In the genomic region with DNA sequence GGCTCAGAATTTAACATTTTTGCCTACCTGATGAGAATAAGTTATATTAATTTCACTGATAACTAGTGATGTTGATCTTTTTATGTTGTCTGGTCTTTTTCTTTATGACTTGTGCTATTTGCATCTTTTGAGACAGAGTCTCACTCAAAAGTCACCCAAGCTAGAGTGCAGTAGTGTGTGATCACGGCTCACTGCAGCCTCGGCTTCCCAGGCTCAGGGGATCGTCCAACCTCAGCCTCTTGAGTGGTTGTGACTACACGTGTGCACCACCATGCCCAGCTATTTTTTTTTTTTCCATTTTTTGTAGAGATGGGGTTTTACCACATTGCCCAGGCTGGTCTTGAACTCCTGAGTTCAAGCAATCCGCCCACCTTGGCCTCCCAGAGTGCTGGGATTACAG, we compare ENCODE assay signal across 13 cellular contexts. TPM values are rescaled to one million over a fixed set of nuclear protein-coding genes. Genes with fewer than 3 reads are reported as not detected.
DNase-seq lines count a peak whose midpoint lies in the region; ATAC-seq and TF ChIP-seq lines count a peak whose summit lies in the region.
"Had no signal": no experiment of that assay in that cellular context is flagged by ENCODE, and none has a peak within 500 bp of the region (broad histone marks: within the 10 kb centered on the region; RNA-seq: fewer than 3 reads in every experiment).

No MANE protein-coding gene starts in this region.

- H4K12ac ChIP-seq in trophoblast cell (ENCODE audit: low read depth, low read length), result peak overlapping the region; percentile 18

- H4K91ac ChIP-seq in trophoblast cell (ENCODE audit: low read depth, low read length), result no peak overlapping the region

- H3K27me3 Mint-ChIP-seq in activated CD4-positive, alpha-beta memory T cell treated with anti-CD3 and anti-CD28 coated beads for 36 hours, result no peaks in the 10 kb centered on the region
- no peaks in the 10 kb centered on the region for H3K27me3 Mint-ChIP-seq in activated CD4-positive, alpha-beta memory T cell treated with anti-CD3 and anti-CD28 coated beads, Interleukin-2, amount 10 ng/mL, durations not matched to agents 7 days and 5 days
- no peaks in the 10 kb centered on the region for H3K27me3 Mint-ChIP-seq in activated naive CD8-positive, alpha-beta T cell treated with anti-CD3 and anti-CD28 coated beads for 36 hours

- WGBS in trophoblast cell (ENCODE audit: extremely low coverage, insufficient coverage, insufficient read length), result no CpG with 5 or more reads among the region's 5 CpGs

- no peak overlapping the region for H2AK5ac ChIP-seq in trophoblast cell (ENCODE audit: low read length)

- H3K36me3 Mint-ChIP-seq in activated CD4-positive, alpha-beta memory T cell treated with anti-CD3 and anti-CD28 coated beads for 36 hours, result peaks cover 34% of the 10 kb centered on the region
- H3K36me3 Mint-ChIP-seq in activated CD4-positive, alpha-beta memory T cell treated with anti-CD3 and anti-CD28 coated beads, Interleukin-2, amount 10 ng/mL, durations not matched to agents 7 days and 5 days (ENCODE audit: low read depth), result peaks cover 69% of the 10 kb centered on the region
- peaks cover 56% of the 10 kb centered on the region for H3K36me3 Mint-ChIP-seq in activated naive CD8-positive, alpha-beta T cell treated with anti-CD3 and anti-CD28 coated beads for 36 hours

- H3K9me3 ChIP-seq in trophoblast cell (ENCODE audit: insufficient read depth, low read depth, low read length), result no peaks in the 10 kb centered on the region

- H3K27ac ChIP-seq in trophoblast cell (ENCODE audit: low read depth, low read length), result no peak overlapping the region

- peaks cover 64% of the 10 kb centered on the region for H3K4me1 Mint-ChIP-seq in activated CD4-positive, alpha-beta memory T cell treated with anti-CD3 and anti-CD28 coated beads for 36 hours (ENCODE audit: low read depth)
- H3K4me1 Mint-ChIP-seq in activated CD4-positive, alpha-beta memory T cell treated with anti-CD3 and anti-CD28 coated beads, Interleukin-2, amount 10 ng/mL, durations not matched to agents 7 days and 5 days, result peaks cover 58% of the 10 kb centered on the region
- H3K4me1 Mint-ChIP-seq in activated naive CD8-positive, alpha-beta T cell treated with anti-CD3 and anti-CD28 coated beads for 36 hours, result peaks cover 60% of the 10 kb centered on the region

- ATAC-seq in HG02798 (IDR thresholded peaks at IDR 0.05; ENCODE audit: poor library complexity, unreplicated experiment), result peak; percentile 39
- no peak for ATAC-seq in GM18511 (IDR thresholded peaks at IDR 0.05; ENCODE audit: unreplicated experiment)
- ATAC-seq: PC-3, sciatic nerve had no signal

- no peak overlapping the region for H2BK5ac ChIP-seq in trophoblast cell (ENCODE audit: low read depth, low read length, poor library complexity)

- H3K4me3 ChIP-seq in trophoblast cell (ENCODE audit: low read depth, low read length), result no peak overlapping the region

- H3K79me2 ChIP-seq in trophoblast cell (ENCODE audit: control insufficient read depth, insufficient read depth, low read length, poor library complexity), result peaks cover 5% of the 10 kb centered on the region

- peak overlapping the region; percentile 63 for H3K27ac Mint-ChIP-seq in activated CD4-positive, alpha-beta memory T cell treated with anti-CD3 and anti-CD28 coated beads for 36 hours
- no peak overlapping the region for H3K27ac Mint-ChIP-seq in activated CD4-positive, alpha-beta memory T cell treated with anti-CD3 and anti-CD28 coated beads, Interleukin-2, amount 10 ng/mL, durations not matched to agents 7 days and 5 days
- peak overlapping the region; percentile 52 for H3K27ac Mint-ChIP-seq in activated naive CD8-positive, alpha-beta T cell treated with anti-CD3 and anti-CD28 coated beads for 36 hours

- intact Hi-C loops in activated CD4-positive, alpha-beta memory T cell treated with anti-CD3 and anti-CD28 coated beads for 36 hours (cut with micrococcal nuclease), result no loop called here

- CTCF ChIA-PET in activated CD4-positive, alpha-beta memory T cell treated with anti-CD3 and anti-CD28 coated beads for 36 hours (lab: Charles Lee), result no interaction called here
- CTCF ChIA-PET in activated CD4-positive, alpha-beta memory T cell treated with anti-CD3 and anti-CD28 coated beads, Interleukin-2, amount 10 ng/mL, durations not matched to agents 7 days and 5 days (lab: Charles Lee), result interaction anchor here (0.6 kb wide), 1 partner anchor 19 kb away, joined by 3 read pairs; no protein-coding TSS in a partner anchor

- H3K4me2 ChIP-seq in trophoblast cell (ENCODE audit: low read length), result no peak overlapping the region

- H2BK12ac ChIP-seq in trophoblast cell (ENCODE audit: low read length), result no peak overlapping the region

- H3K18ac ChIP-seq in trophoblast cell (ENCODE audit: low read length), result no peak overlapping the region

- DNase-seq in activated CD4-positive, alpha-beta memory T cell treated with anti-CD3 and anti-CD28 coated beads for 36 hours, result no peak
- DNase-seq in activated CD4-positive, alpha-beta memory T cell treated with anti-CD3 and anti-CD28 coated beads, Interleukin-2, amount 10 ng/mL, durations not matched to agents 7 days and 5 days, result no peak
- DNase-seq in activated naive CD8-positive, alpha-beta T cell treated with anti-CD3 and anti-CD28 coated beads for 36 hours, result no peak
- DNase-seq in trophoblast cell (no peak), erythroblast (lab: John Stamatoyannopoulos, UW) (no peak), GF-D8 (lab: John Stamatoyannopoulos, UW) (no peak)
- DNase-seq: NCI-H2107, NCI-H774, PC-3, substantia nigra had no signal

- no peak overlapping the region for H2BK120ac ChIP-seq in trophoblast cell (ENCODE audit: insufficient read depth, low read length, poor library complexity)

- no peak overlapping the region for H3K4me3 Mint-ChIP-seq in activated CD4-positive, alpha-beta memory T cell treated with anti-CD3 and anti-CD28 coated beads for 36 hours
- H3K4me3 Mint-ChIP-seq in activated CD4-positive, alpha-beta memory T cell treated with anti-CD3 and anti-CD28 coated beads, Interleukin-2, amount 10 ng/mL, durations not matched to agents 7 days and 5 days, result no peak overlapping the region
- H3K4me3 Mint-ChIP-seq in activated naive CD8-positive, alpha-beta T cell treated with anti-CD3 and anti-CD28 coated beads for 36 hours, result no peak overlapping the region

- no peak overlapping the region for H4K8ac ChIP-seq in trophoblast cell (ENCODE audit: low read depth, low read length)

- no peaks in the 10 kb centered on the region for H3K27me3 ChIP-seq in trophoblast cell (ENCODE audit: insufficient read depth, low read length)

- H3K79me1 ChIP-seq in trophoblast cell (ENCODE audit: low read length), result no peaks in the 10 kb centered on the region

- no peak for TF ChIP-seq POLR2A in erythroblast (IDR thresholded peaks at IDR 0.05; ENCODE audit: low read length)

- H3K9me3 Mint-ChIP-seq in activated CD4-positive, alpha-beta memory T cell treated with anti-CD3 and anti-CD28 coated beads for 36 hours, result no peaks in the 10 kb centered on the region
- H3K9me3 Mint-ChIP-seq in activated CD4-positive, alpha-beta memory T cell treated with anti-CD3 and anti-CD28 coated beads, Interleukin-2, amount 10 ng/mL, durations not matched to agents 7 days and 5 days, result peaks cover 3% of the 10 kb centered on the region
- H3K9me3 Mint-ChIP-seq in activated naive CD8-positive, alpha-beta T cell treated with anti-CD3 and anti-CD28 coated beads for 36 hours, result peaks cover 8% of the 10 kb centered on the region

- H3K4ac ChIP-seq in trophoblast cell (ENCODE audit: low read depth, low read length), result no peak overlapping the region

- no peak overlapping the region for H3K9ac ChIP-seq in trophoblast cell (ENCODE audit: low read length)

- peaks cover under 1 to 6% of the 10 kb centered on the region in 2 experiments for H3K36me3 ChIP-seq in trophoblast cell (ENCODE audit: control insufficient read depth in 1 of 2, insufficient read depth in 2 of 2, low read length in 2 of 2)

- H3K4me1 ChIP-seq in trophoblast cell (ENCODE audit: control insufficient read depth in 1 of 2, insufficient read depth in 2 of 2, low read length in 2 of 2), result no peaks in the 10 kb centered on the region

- H3K14ac ChIP-seq in trophoblast cell (ENCODE audit: low read length), result no peak overlapping the region

- H2AFZ ChIP-seq in trophoblast cell (ENCODE audit: insufficient read depth, low read length, poor library complexity), result no peak overlapping the region

- POLR2A ChIA-PET in activated CD4-positive, alpha-beta memory T cell treated with anti-CD3 and anti-CD28 coated beads for 36 hours (lab: Charles Lee), result no interaction called here
- POLR2A ChIA-PET in activated CD4-positive, alpha-beta memory T cell treated with anti-CD3 and anti-CD28 coated beads, Interleukin-2, amount 10 ng/mL, durations not matched to agents 7 days and 5 days (lab: Charles Lee), result interaction anchor here (0.9 to 1.0 kb wide), 2 partner anchors 11 to 57 kb away, joined by 3 read pairs; no protein-coding TSS in a partner anchor

- H3K23ac ChIP-seq in trophoblast cell (ENCODE audit: low read length), result no peak overlapping the region

RNA-seq across cellular contexts. Expression of a gene that starts 7.5 kb away (rescaled TPM):
- 10 to 100 TPM; 86.0 to 94.5 TPM for total RNA-seq in activated CD4-positive, alpha-beta memory T cell treated with anti-CD3 and anti-CD28 coated beads for 36 hours
- total RNA-seq in activated CD4-positive, alpha-beta memory T cell treated with anti-CD3 and anti-CD28 coated beads, Interleukin-2, amount 10 ng/mL, durations not matched to agents 7 days and 5 days, result 100 to 1,000 TPM; 162 TPM
- 10 to 100 TPM; 85.1 to 97.2 TPM for total RNA-seq in activated naive CD8-positive, alpha-beta T cell treated with anti-CD3 and anti-CD28 coated beads for 36 hours
- 32.4 and 35.5 TPM in 2 replicates for polyA plus RNA-seq in trophoblast cell (2013)
